In genomic region chr19:10543420-10544241, GRCh38 we compare ENCODE assay signal across 1 cellular context.
TF ChIP-seq lines count a peak whose summit lies in the region.

Gene ATG4D, plus strand, starts transcription at chr19:10543904. Its CDS starts 187 bp downstream, at chr19:10544091.

TF ChIP-seq in K562, 482 proteins besides CTCF, POLR2A, EP300 and RAD21 (continued from another document and continues in another):
- TF ChIP-seq ELK1 (CRISPR knock-in tag; IDR thresholded peaks at IDR 0.05): no peak
- TF ChIP-seq CHCHD3 (CRISPR knock-in tag; IDR thresholded peaks at IDR 0.05): no peak
- peak; percentile 79; the same call in 1 of the 2 replicates for TF ChIP-seq ZBED1 (IDR thresholded peaks at IDR 0.05)
- TF ChIP-seq ZNF384 (IDR thresholded peaks at IDR 0.05; ENCODE audit: low read depth, low read length): no peak; the same call in 1 of the 2 replicates
- TF ChIP-seq ZBTB8A (IDR thresholded peaks at IDR 0.05; ENCODE audit: partially characterized antibody): no peak
- TF ChIP-seq CXXC5 (CRISPR knock-in tag; IDR thresholded peaks at IDR 0.05): peak; percentile 93
- TF ChIP-seq SUPT5H (IDR thresholded peaks at IDR 0.05): peak; percentile 79
- TF ChIP-seq SOX6 (IDR thresholded peaks at IDR 0.05): peak; percentile 69; the same call in 1 of the 2 replicates
- peak; percentile 85; the same call in 1 of the 2 replicates for TF ChIP-seq HIVEP1 (CRISPR knock-in tag; IDR thresholded peaks at IDR 0.05)
- 0 out of 2 replicates have a peak, but pooled peaks have one; percentile 29 for TF ChIP-seq ATF7 (IDR thresholded peaks at IDR 0.05)
- TF ChIP-seq RNF2 (IDR thresholded peaks at IDR 0.05): peak; percentile 76; the same call in 1 of the 2 replicates
- peak; percentile 81; the same call in 1 of the 2 replicates for TF ChIP-seq GTF2E2 (tag; IDR thresholded peaks at IDR 0.05)
- TF ChIP-seq ESRRB (CRISPR knock-in tag; IDR thresholded peaks at IDR 0.05; ENCODE audit: borderline replicate concordance): no peak
- no peak for TF ChIP-seq ATF3 (IDR thresholded peaks at IDR 0.05)
- no peak for TF ChIP-seq ATF3 (CRISPR knock-in tag; conservative IDR thresholded peaks at IDR 0.05)
- TF ChIP-seq ZNF282 (CRISPR knock-in tag; IDR thresholded peaks at IDR 0.05): no peak
- no peak for TF ChIP-seq SNIP1 (IDR thresholded peaks at IDR 0.05; ENCODE audit: low read depth)
- TF ChIP-seq MCM5 (IDR thresholded peaks at IDR 0.05; ENCODE audit: low read depth): no peak
- no peak for TF ChIP-seq ZNF253 (CRISPR knock-in tag; conservative IDR thresholded peaks at IDR 0.05)
- peak; percentile 22 for TF ChIP-seq ZNF316 (IDR thresholded peaks at IDR 0.05)
- TF ChIP-seq PHB2 (IDR thresholded peaks at IDR 0.05; ENCODE audit: low read depth): peak; percentile 66; the same call in 1 of the 2 replicates
- TF ChIP-seq ID3 (CRISPR knock-in tag; IDR thresholded peaks at IDR 0.05): no peak
- TF ChIP-seq ID3 (tag; IDR thresholded peaks at IDR 0.05): 0 out of 2 replicates have a peak, but pooled peaks have one; percentile 41
- TF ChIP-seq PHB (CRISPR knock-in tag; IDR thresholded peaks at IDR 0.05): no peak
- TF ChIP-seq ZBTB5 (IDR thresholded peaks at IDR 0.05): no peak
- TF ChIP-seq ZNF274 (IDR thresholded peaks at IDR 0.05; ENCODE audit: borderline replicate concordance, low read depth, low read length): peak; percentile 60; the same call in 1 of the 2 replicates
- TF ChIP-seq POLR2H (tag; IDR thresholded peaks at IDR 0.05; ENCODE audit: low read depth): no peak
- TF ChIP-seq CAMTA2 (CRISPR knock-in tag; conservative IDR thresholded peaks at IDR 0.05): no peak
- no peak for TF ChIP-seq TGIF2 (CRISPR knock-in tag; IDR thresholded peaks at IDR 0.05)
- TF ChIP-seq KLF1 (tag; IDR thresholded peaks at IDR 0.05): no peak
- TF ChIP-seq CHAMP1 (IDR thresholded peaks at IDR 0.05): peak; percentile 14; the same call in 1 of the 2 replicates
- peak; percentile 72 for TF ChIP-seq MYNN (IDR thresholded peaks at IDR 0.05)
- TF ChIP-seq MYNN (CRISPR knock-in tag; IDR thresholded peaks at IDR 0.05): no peak
- no peak for TF ChIP-seq FOXK2 (conservative IDR thresholded peaks at IDR 0.05 in 1 of 2, IDR thresholded peaks at IDR 0.05 in 1 of 2; ENCODE audit: low read depth in 2 of 2)
- TF ChIP-seq PURB (CRISPR knock-in tag; IDR thresholded peaks at IDR 0.05; ENCODE audit: low read depth): no peak
- TF ChIP-seq ASH1L (IDR thresholded peaks at IDR 0.05; ENCODE audit: borderline replicate concordance, low read depth, partially characterized antibody): no peak
- peak in 1 of 2 experiments; percentile 66; a peak in 2 of 4 replicates for TF ChIP-seq MNT (conservative IDR thresholded peaks at IDR 0.05)
- TF ChIP-seq ZNF134 (CRISPR knock-in tag; conservative IDR thresholded peaks at IDR 0.05): no peak
- TF ChIP-seq MTA2 (IDR thresholded peaks at IDR 0.05; ENCODE audit: low read depth): peak; percentile 81
- TF ChIP-seq CC2D1A (IDR thresholded peaks at IDR 0.05): peak; percentile 58; the same call in 1 of the 2 replicates
- no peak for TF ChIP-seq POU5F1 (IDR thresholded peaks at IDR 0.05; ENCODE audit: borderline replicate concordance, low read depth, low read length, partially characterized antibody)
- no peak for TF ChIP-seq HSF4 (CRISPR knock-in tag; IDR thresholded peaks at IDR 0.05; ENCODE audit: borderline replicate concordance)
- peak; percentile 90 for TF ChIP-seq TEAD4 (IDR thresholded peaks at IDR 0.05; ENCODE audit: low read length)
- no peak for TF ChIP-seq TEAD4 (CRISPR knock-in tag; IDR thresholded peaks at IDR 0.05; ENCODE audit: borderline replicate concordance)
- 0 out of 2 replicates have a peak, but pooled peaks have one; percentile 35 for TF ChIP-seq FOSL1 (tag; conservative IDR thresholded peaks at IDR 0.05)
- TF ChIP-seq NFE2L1 (tag; IDR thresholded peaks at IDR 0.05; ENCODE audit: borderline replicate concordance, low read depth): no peak
- TF ChIP-seq ZNF24 (IDR thresholded peaks at IDR 0.05): no peak
- no peak for TF ChIP-seq NCOA4 (IDR thresholded peaks at IDR 0.05; ENCODE audit: partially characterized antibody)
- TF ChIP-seq GATA2 (CRISPR knock-in tag; IDR thresholded peaks at IDR 0.05): peak; percentile 95
- TF ChIP-seq RFX7 (CRISPR knock-in tag; IDR thresholded peaks at IDR 0.05): no peak
- TF ChIP-seq ZBTB33 (CRISPR knock-in tag; IDR thresholded peaks at IDR 0.05): peak; percentile 38
- no peak; the same call in 1 of the 2 replicates for TF ChIP-seq TOE1 (IDR thresholded peaks at IDR 0.05; ENCODE audit: borderline replicate concordance)
- TF ChIP-seq TOE1 (CRISPR knock-in tag; IDR thresholded peaks at IDR 0.05; ENCODE audit: borderline replicate concordance, low read depth): no peak
- no peak for TF ChIP-seq MCM2 (IDR thresholded peaks at IDR 0.05; ENCODE audit: low read depth)
- peak; percentile 85 for TF ChIP-seq SP1 (CRISPR knock-in tag; IDR thresholded peaks at IDR 0.05)
- TF ChIP-seq ZNF583 (CRISPR knock-in tag; IDR thresholded peaks at IDR 0.05): no peak
- TF ChIP-seq HDAC2 (IDR thresholded peaks at IDR 0.05): peak; percentile 31; the same call in 1 of the 2 replicates
- TF ChIP-seq ZNF175 (CRISPR knock-in tag; IDR thresholded peaks at IDR 0.05; ENCODE audit: low read depth): peak; percentile 72
- 0 out of 4 replicates have a peak, but pooled peaks of 1 of the 2 experiments have one; percentile 38 for TF ChIP-seq SIN3A (IDR thresholded peaks at IDR 0.05; ENCODE audit: borderline replicate concordance in 2 of 2, control insufficient read depth in 1 of 2, low read depth in 2 of 2, low read length in 2 of 2)
- TF ChIP-seq ZNF395 (CRISPR knock-in tag; IDR thresholded peaks at IDR 0.05): peak; percentile 88; the same call in 1 of the 2 replicates
- peak; percentile 35; the same call in 1 of the 2 replicates for TF ChIP-seq CREB1 (IDR thresholded peaks at IDR 0.05)
- peak; percentile 43; the same call in 1 of the 2 replicates for TF ChIP-seq CREB1 (CRISPR knock-in tag; IDR thresholded peaks at IDR 0.05)
- no peak for TF ChIP-seq HDGF (IDR thresholded peaks at IDR 0.05)
- no peak for TF ChIP-seq ZNF707 (CRISPR knock-in tag; conservative IDR thresholded peaks at IDR 0.05)
- TF ChIP-seq NONO (IDR thresholded peaks at IDR 0.05; ENCODE audit: low read depth in 2 of 2, low read length in 1 of 2): peak; percentile 37 to 77
- TF ChIP-seq CHD4 (IDR thresholded peaks at IDR 0.05; ENCODE audit: insufficient read depth, insufficient replicate concordance, low read depth, low read length, poor library complexity, severe bottlenecking): peak; percentile 73
- no peak for TF ChIP-seq ARID3A (IDR thresholded peaks at IDR 0.05; ENCODE audit: borderline replicate concordance, low read depth, low read length)
